ENCODE assay signal across 21 cellular contexts in genomic region chr18:38923136-38923535, GRCh38.
DNase-seq lines count a peak whose midpoint lies in the region; ATAC-seq and TF ChIP-seq lines count a peak whose summit lies in the region.
"Had no signal": no experiment of that assay in that cellular context is flagged by ENCODE, and none has a peak within 500 bp of the region (broad histone marks: within the 10 kb centered on the region; RNA-seq: fewer than 3 reads in every experiment).

No MANE protein-coding gene starts in this region.

- H3K27me3 Mint-ChIP-seq in GM23338 (ENCODE audit: insufficient read depth, low read depth, poor library complexity) = no peaks in the 10 kb centered on the region
- H3K27me3 Mint-ChIP-seq in WTC11 (ENCODE audit: low read depth) = no peaks in the 10 kb centered on the region

- WGBS in mesendoderm (ENCODE audit: extremely low coverage, insufficient coverage, low lambda C conversion rate) = no CpG with 5 or more reads among the region's 1 CpG

- no peak overlapping the region for H2BK5ac ChIP-seq in mesendoderm (ENCODE audit: low read length)

- H3K27ac Mint-ChIP-seq in GM23338 (no peak overlapping the region), WTC11 (no peak overlapping the region)
- H3K27ac Mint-ChIP-seq: activated naive CD8-positive, alpha-beta T cell treated with anti-CD3 and anti-CD28 coated beads for 36 hours; activated T-helper 1 cell treated with anti-CD3 and anti-CD28 coated beads, Interleukin-12 subunit alpha, Interleukin-12 subunit beta, Interleukin-2, Interleukin-4 antibody, amounts not matched to agents 30 ng/mL and 10 ng/mL and 1 ng/mL, durations not matched to agents 14 hours and 24 hours and 36 hours; naive thymus-derived CD4-positive, alpha-beta T cell had no signal

- H3K36me3 ChIP-seq in GM23338 (ENCODE audit: insufficient read depth) (no peaks in the 10 kb centered on the region), mesendoderm (ENCODE audit: control insufficient read depth, insufficient read depth, low read length) (no peaks in the 10 kb centered on the region), lower lobe of right lung (no peaks in the 10 kb centered on the region), tibial artery (no peaks in the 10 kb centered on the region)
- H3K36me3 ChIP-seq: MG63, tibial nerve had no signal

- no peaks in the 10 kb centered on the region for H4K20me1 ChIP-seq in GM23338 (replicated peaks; ENCODE audit: insufficient read depth)

- ATAC-seq in GM23338 (no peak), WTC11 (peak; percentile 53), lower lobe of right lung (no peak)
- ATAC-seq: naive thymus-derived CD4-positive, alpha-beta T cell had no signal

- POLR2A ChIA-PET in WTC11 (lab: Charles Lee) = no interaction called here

- H3F3A ChIP-seq in GM23338 (replicated peaks; ENCODE audit: low read depth) = no peaks in the 10 kb centered on the region

- H3K4me1 ChIP-seq in GM23338 (ENCODE audit: insufficient read depth) (0 out of 2 replicates have a peak, but pooled peaks cover 3% of the 10 kb centered on the region), mesendoderm (ENCODE audit: control insufficient read depth, low read depth, low read length) (no peaks in the 10 kb centered on the region), lower lobe of right lung (no peaks in the 10 kb centered on the region), tibial artery (no peaks in the 10 kb centered on the region)
- H3K4me1 ChIP-seq: tibial nerve had no signal

- H4K5ac ChIP-seq in mesendoderm (ENCODE audit: low read length) = no peak overlapping the region

- no peak overlapping the region for H3K4me3 ChIP-seq in GM23338
- H3K4me3 ChIP-seq in mesendoderm (ENCODE audit: low read length) = no peak overlapping the region
- H3K4me3 ChIP-seq in lower lobe of right lung = no peak overlapping the region
- H3K4me3 ChIP-seq in tibial artery = no peak overlapping the region
- H3K4me3 ChIP-seq: coronary artery, MG63, tibial nerve had no signal

- H3K4me2 ChIP-seq in GM23338 (no peak overlapping the region), mesendoderm (ENCODE audit: low read length) (no peak overlapping the region)

- no peak for TF ChIP-seq CTCF in GM23338 (conservative IDR thresholded peaks at IDR 0.05; ENCODE audit: low read depth in 2 of 2)
- no peak for TF ChIP-seq CTCF in WTC11 (IDR thresholded peaks at IDR 0.05)
- no peak for TF ChIP-seq CTCF in lower lobe of right lung (IDR thresholded peaks at IDR 0.05)
- TF ChIP-seq CTCF in tibial artery (IDR thresholded peaks at IDR 0.05) = no peak

- H4K8ac ChIP-seq in mesendoderm (ENCODE audit: low read depth, low read length) = no peak overlapping the region

- no peak overlapping the region for H3K18ac ChIP-seq in mesendoderm (ENCODE audit: low read length)

- peaks cover 5% of the 10 kb centered on the region; the same call in 2 of the 3 replicates for H3K36me3 Mint-ChIP-seq in GM23338 (ENCODE audit: low read depth)
- H3K36me3 Mint-ChIP-seq in WTC11 = peaks cover 3% of the 10 kb centered on the region; the same call in 1 of the 2 replicates
- H3K36me3 Mint-ChIP-seq: activated naive CD8-positive, alpha-beta T cell treated with anti-CD3 and anti-CD28 coated beads for 36 hours; naive thymus-derived CD4-positive, alpha-beta T cell had no signal

- H2AFZ ChIP-seq in GM23338 = no peak overlapping the region

- H2BK120ac ChIP-seq in mesendoderm (ENCODE audit: low read depth, low read length) = no peak overlapping the region

- H3K27ac ChIP-seq in GM23338 (ENCODE audit: low read depth) = no peak overlapping the region
- H3K27ac ChIP-seq in mesendoderm (ENCODE audit: low read depth, low read length) = no peak overlapping the region
- H3K27ac ChIP-seq in lower lobe of right lung = no peak overlapping the region
- no peak overlapping the region for H3K27ac ChIP-seq in tibial artery
- H3K27ac ChIP-seq: coronary artery, RWPE1, tibial nerve had no signal

- DNase-seq in GM23338 (ENCODE audit: low spot score) (peak; percentile 51), NCI-H2081 treated with DMSO at 0.1 percent for 48 hours (lab: John Stamatoyannopoulos, UW) (peak; percentile 7), WTC11 (ENCODE audit: low spot score) (no peak), mesendoderm (peak; percentile 90), lower lobe of right lung (no peak), tibial artery (no peak), HuH-7 (ENCODE audit: low spot score) (no peak)
- DNase-seq: activated CD4-positive, alpha-beta T cell treated with anti-CD3 and anti-CD28 coated beads for 1 hour; activated naive CD8-positive, alpha-beta T cell treated with anti-CD3 and anti-CD28 coated beads for 36 hours; head of caudate nucleus; IMR-90; MG63; naive thymus-derived CD4-positive, alpha-beta T cell; stimulated activated CD4-positive, alpha-beta T cell treated with anti-CD3 and anti-CD28 coated beads, Interleukin-2, amount 100 ng/mL, for 24 hours; stimulated activated naive CD4-positive, alpha-beta T cell treated with Interleukin-2 at 50 U/mL for 16 hours; T-helper 9 cell had no signal

- H3K79me1 ChIP-seq in mesendoderm (ENCODE audit: low read length) = no peaks in the 10 kb centered on the region

- no peak overlapping the region for H2AK5ac ChIP-seq in mesendoderm (ENCODE audit: low read length)

- H3K4me3 Mint-ChIP-seq in GM23338 (no peak overlapping the region), WTC11 (no peak overlapping the region)
- H3K4me3 Mint-ChIP-seq: activated naive CD8-positive, alpha-beta T cell treated with anti-CD3 and anti-CD28 coated beads for 36 hours; activated T-helper 1 cell treated with anti-CD3 and anti-CD28 coated beads, Interleukin-12 subunit alpha, Interleukin-12 subunit beta, Interleukin-2, Interleukin-4 antibody, amounts not matched to agents 30 ng/mL and 10 ng/mL and 1 ng/mL, durations not matched to agents 14 hours and 24 hours and 36 hours; brain; naive thymus-derived CD4-positive, alpha-beta T cell had no signal

- no peak overlapping the region for H3K4ac ChIP-seq in mesendoderm (ENCODE audit: low read depth, low read length)

- H3K9me2 ChIP-seq in GM23338 (ENCODE audit: insufficient read depth) = no peaks in the 10 kb centered on the region

- no peak overlapping the region for H2BK15ac ChIP-seq in mesendoderm (replicated peaks; ENCODE audit: low read depth)

- no peaks in the 10 kb centered on the region for H3K27me3 ChIP-seq in GM23338 (ENCODE audit: insufficient read depth)
- no peaks in the 10 kb centered on the region for H3K27me3 ChIP-seq in mesendoderm (ENCODE audit: insufficient read depth, low read length, poor library complexity)
- H3K27me3 ChIP-seq in lower lobe of right lung (ENCODE audit: low read depth) = no peaks in the 10 kb centered on the region
- no peaks in the 10 kb centered on the region for H3K27me3 ChIP-seq in tibial artery
- H3K27me3 ChIP-seq: MG63, tibial nerve had no signal

- CTCF ChIA-PET in WTC11 (lab: Charles Lee) = no interaction called here

- no peak overlapping the region for H3K9ac ChIP-seq in mesendoderm (ENCODE audit: low read length)

- H3K4me1 Mint-ChIP-seq in GM23338 (peaks cover 12% of the 10 kb centered on the region), WTC11 (peaks cover 16% of the 10 kb centered on the region)
- H3K4me1 Mint-ChIP-seq: activated naive CD8-positive, alpha-beta T cell treated with anti-CD3 and anti-CD28 coated beads for 36 hours; naive thymus-derived CD4-positive, alpha-beta T cell had no signal

- intact Hi-C loops in lower lobe of right lung (cut with DNase I) (no loop called here), tibial artery (cut with DNase I; ENCODE audit: low total_unique reads) (no loop called here)

- H3K9me3 Mint-ChIP-seq in GM23338 = peaks cover 17% of the 10 kb centered on the region; the same call in 2 of the 3 replicates
- H3K9me3 Mint-ChIP-seq in WTC11 = peaks cover 19% of the 10 kb centered on the region

- H3K79me2 ChIP-seq in GM23338 (replicated peaks; ENCODE audit: insufficient read depth) = no peaks in the 10 kb centered on the region
- H3K79me2 ChIP-seq in mesendoderm (ENCODE audit: control insufficient read depth, insufficient read depth, low read length) = no peaks in the 10 kb centered on the region

- no peak overlapping the region for H3K23ac ChIP-seq in mesendoderm (ENCODE audit: low read length)

- H3K56ac ChIP-seq in mesendoderm (ENCODE audit: low read length) = no peak overlapping the region

- H3K9me3 ChIP-seq in lower lobe of right lung (no peaks in the 10 kb centered on the region), tibial artery (no peaks in the 10 kb centered on the region)
- H3K9me3 ChIP-seq: MG63, tibial nerve had no signal

TF ChIP-seq in GM23338, 12 proteins besides CTCF, POLR2A, EP300 and RAD21 (continues in another document):
- no peak for TF ChIP-seq ZNF331 (CRISPR knock-in tag; IDR thresholded peaks at IDR 0.05; ENCODE audit: low read depth)
- no peak for TF ChIP-seq STAT1 (IDR thresholded peaks at IDR 0.05; ENCODE audit: unreplicated experiment)

TF ChIP-seq in WTC11, 78 proteins besides CTCF, POLR2A, EP300 and RAD21 (continues in another document):
- TF ChIP-seq ZNF396 (CRISPR knock-in tag; IDR thresholded peaks at IDR 0.05; ENCODE audit: borderline replicate concordance) (no peak), ZNF281 (CRISPR knock-in tag; IDR thresholded peaks at IDR 0.05) (no peak), ZNF416 (CRISPR knock-in tag; IDR thresholded peaks at IDR 0.05) (no peak), ZNF671 (CRISPR knock-in tag; IDR thresholded peaks at IDR 0.05) (no peak)

Comparison
In these comparisons a context has a peak if more than half of its experiments do, and no peak if none do; other contexts are left out.
1. DNase-seq: peak in GM23338 (single experiment), NCI-H2081 treated with DMSO at 0.1 percent for 48 hours (single experiment) and mesendoderm (single experiment); none in WTC11 (single experiment), lower lobe of right lung (single experiment), tibial artery (0 of 2) and HuH-7 (single experiment).